24 cellular contexts compared by ENCODE assay signal in the genomic region with DNA sequence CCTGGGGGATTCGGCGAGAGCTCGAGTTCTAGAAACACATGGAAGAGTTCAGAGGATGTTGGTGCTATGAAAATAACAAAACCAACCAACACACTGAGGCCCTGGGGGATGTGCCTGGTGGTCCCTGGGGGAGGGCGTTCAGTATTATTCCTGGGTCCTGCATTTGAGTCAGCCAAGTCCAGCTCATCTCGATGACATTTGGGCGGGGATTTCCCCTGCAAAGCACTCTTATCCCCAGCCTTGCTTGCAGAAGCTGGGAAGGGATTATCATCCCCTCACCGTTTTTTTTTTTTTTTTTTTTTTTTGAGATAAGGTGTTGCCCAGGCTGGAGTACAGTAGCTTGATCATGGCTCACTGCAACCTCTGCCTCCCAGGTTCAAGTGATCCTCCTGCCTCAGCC. TPM values are rescaled to one million over a fixed set of nuclear protein-coding genes. Genes with fewer than 3 reads are reported as not detected.
A peak's percentile ranks its signal among the peaks of the same experiment; 100 is the strongest.
DNase-seq lines count a peak whose midpoint lies in the region; ATAC-seq and TF ChIP-seq lines count a peak whose summit lies in the region.
"Had no signal": no experiment of that assay in that cellular context is flagged by ENCODE, and none has a peak within 500 bp of the region (broad histone marks: within the 10 kb centered on the region; RNA-seq: fewer than 3 reads in every experiment).

No MANE protein-coding gene starts in this region.

- DNase-seq in EH (ENCODE audit: low read depth) (peak; percentile 41), NCI-H226 (peak; percentile 33), brain microvascular endothelial cell (peak; percentile 20), osteoblast (ENCODE audit: insufficient read length, low spot score, missing footprints) (peak; percentile 88), amniotic stem cell (lab: John Stamatoyannopoulos, UW) (no peak), NCI-H2171 (lab: John Stamatoyannopoulos, UW) (no peak)
- DNase-seq: activated CD8-positive, alpha-beta T cell treated with anti-CD3 and anti-CD28 coated beads for 36 hours; activated naive CD4-positive, alpha-beta T cell treated with Interleukin-2 at 50 U/mL for 16 hours; activated T-cell treated with anti-CD3 and anti-CD28 coated beads, Interleukin-2, amount 50 U/mL, for 1 hour; aorta; CD4-positive, alpha-beta T cell; DMS53; effector CD8-positive, alpha-beta T cell; MV-4-11; NCI-H187; NCI-H345; NK-92 treated with Interleukin-12 subunit alpha and Interleukin-12 subunit beta, amount 100 ng/mL, for 24 hours; stimulated activated CD8-positive, alpha-beta memory T cell treated with anti-CD3 and anti-CD28 coated beads, Interleukin-4, amount 100 ng/mL, for 48 hours had no signal

- peak overlapping the region; percentile 57 for H3K4me2 ChIP-seq in osteoblast (ENCODE audit: insufficient read depth, low read length)
- H3K4me2 ChIP-seq: KMS-11 had no signal

- H2AFZ ChIP-seq in osteoblast (ENCODE audit: low read length): no peak overlapping the region

- H4K20me1 ChIP-seq in osteoblast (ENCODE audit: insufficient read depth, low read length): no peaks in the 10 kb centered on the region

- no peaks in the 10 kb centered on the region for H3K9me3 ChIP-seq in osteoblast (ENCODE audit: low read depth, low read length)
- H3K9me3 ChIP-seq: thoracic aorta had no signal

- peaks cover 17% of the 10 kb centered on the region for H3K4me1 ChIP-seq in osteoblast (ENCODE audit: insufficient read depth, low read length)

- ATAC-seq in HG03045 (IDR thresholded peaks at IDR 0.05; ENCODE audit: unreplicated experiment): no peak
- ATAC-seq in SK-N-SH treated with all-trans-retinoic acid at 6 μM for 48 hours: no peak
- ATAC-seq: activated CD8-positive, alpha-beta T cell treated with anti-CD3 and anti-CD28 coated beads for 36 hours; left lobe of liver had no signal

- H3K27me3 ChIP-seq in brain microvascular endothelial cell (replicated peaks) (no peaks in the 10 kb centered on the region), osteoblast (ENCODE audit: insufficient read depth, low read length) (no peaks in the 10 kb centered on the region)

- in situ Hi-C loops in brain microvascular endothelial cell (cut with HindIII; ENCODE audit: low pct_ligation_motif_present, low sequenced_read_pairs): no loop called here

- H3K36me3 ChIP-seq in brain microvascular endothelial cell (replicated peaks): no peaks in the 10 kb centered on the region
- H3K36me3 ChIP-seq in osteoblast (ENCODE audit: insufficient read depth, low read length): no peaks in the 10 kb centered on the region
- H3K36me3 ChIP-seq: thoracic aorta had no signal

- H3K79me2 ChIP-seq in osteoblast (ENCODE audit: insufficient read depth, low read length): no peaks in the 10 kb centered on the region

- H3K4me3 ChIP-seq in brain microvascular endothelial cell (ENCODE audit: low read depth, low read length): no peak overlapping the region
- H3K4me3 ChIP-seq in osteoblast (ENCODE audit: insufficient read depth, low read length): no peak overlapping the region
- H3K4me3 ChIP-seq: thoracic aorta had no signal

- TF ChIP-seq CTCF in brain microvascular endothelial cell (IDR thresholded peaks at IDR 0.05; ENCODE audit: low read depth, low read length, missing control alignments): no peak
- TF ChIP-seq CTCF in osteoblast (IDR thresholded peaks at IDR 0.05; ENCODE audit: extremely low read depth, low read depth, low read length): no peak

- no peak overlapping the region for H3K27ac ChIP-seq in brain microvascular endothelial cell
- no peak overlapping the region for H3K27ac ChIP-seq in osteoblast (ENCODE audit: low read depth, low read length)
- H3K27ac ChIP-seq: KMS-11, thoracic aorta had no signal

TF ChIP-seq in SK-N-SH treated with all-trans-retinoic acid at 6 μM for 48 hours, 23 proteins besides CTCF, POLR2A, EP300 and RAD21:
- no peak for TF ChIP-seq RARB (CRISPR knock-in tag; IDR thresholded peaks at IDR 0.05)
TF ChIP-seq in SK-N-SH treated with all-trans-retinoic acid at 6 μM for 48 hours: peak in this region for 0.

RNA-seq across cellular contexts. Expression of a gene that starts 2.1 kb away (rescaled TPM):
- total RNA-seq in osteoblast: under 0.01 and 0.29 TPM in 2 replicates
- total RNA-seq: glomerular endothelial cell, left lobe of liver had no signal

Comparison
In these comparisons a context has a peak if more than half of its experiments do, and no peak if none do; other contexts are left out.
1. DNase-seq: peak in EH (single experiment), NCI-H226 (single experiment), brain microvascular endothelial cell (single experiment) and osteoblast (single experiment); none in amniotic stem cell (single experiment) and NCI-H2171 (single experiment).